ENCODE assay signal across 1 cellular context in genomic region chr4:2843023-2843908, GRCh38.
TF ChIP-seq lines count a peak whose summit lies in the region.

TSS of gene ADD1 (plus strand) at chr4:2843844. CDS start at chr4:2875916, 32,072 bp downstream.

TF ChIP-seq in HepG2, 621 proteins besides CTCF, POLR2A, EP300 and RAD21 (continued from another document and continues in another):
- TF ChIP-seq, protein P1, sequence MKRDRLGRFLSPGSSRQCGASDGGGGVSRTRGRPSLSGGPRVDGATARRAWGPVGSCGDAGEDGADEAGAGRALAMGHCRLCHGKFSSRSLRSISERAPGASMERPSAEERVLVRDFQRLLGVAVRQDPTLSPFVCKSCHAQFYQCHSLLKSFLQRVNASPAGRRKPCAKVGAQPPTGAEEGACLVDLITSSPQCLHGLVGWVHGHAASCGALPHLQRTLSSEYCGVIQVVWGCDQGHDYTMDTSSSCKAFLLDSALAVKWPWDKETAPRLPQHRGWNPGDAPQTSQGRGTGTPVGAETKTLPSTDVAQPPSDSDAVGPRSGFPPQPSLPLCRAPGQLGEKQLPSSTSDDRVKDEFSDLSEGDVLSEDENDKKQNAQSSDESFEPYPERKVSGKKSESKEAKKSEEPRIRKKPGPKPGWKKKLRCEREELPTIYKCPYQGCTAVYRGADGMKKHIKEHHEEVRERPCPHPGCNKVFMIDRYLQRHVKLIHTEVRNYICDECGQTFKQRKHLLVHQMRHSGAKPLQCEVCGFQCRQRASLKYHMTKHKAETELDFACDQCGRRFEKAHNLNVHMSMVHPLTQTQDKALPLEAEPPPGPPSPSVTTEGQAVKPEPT (CRISPR knock-in tag; IDR thresholded peaks at IDR 0.05; ENCODE audit: low read depth): no peak
- TF ChIP-seq MATR3 (CRISPR knock-in tag; IDR thresholded peaks at IDR 0.05) (no peak), NR2F6 (IDR thresholded peaks at IDR 0.05) (no peak), NR2F6 (CRISPR knock-in tag; IDR thresholded peaks at IDR 0.05) (peak; percentile 29), ZNF788 (CRISPR knock-in tag; IDR thresholded peaks at IDR 0.05; ENCODE audit: borderline replicate concordance) (0 out of 2 replicates have a peak, but pooled peaks have one; percentile 32), RFXANK (CRISPR knock-in tag; IDR thresholded peaks at IDR 0.05) (no peak), ZNF484 (CRISPR knock-in tag; IDR thresholded peaks at IDR 0.05; ENCODE audit: borderline replicate concordance, low read depth) (no peak), MIER3 (CRISPR knock-in tag; IDR thresholded peaks at IDR 0.05; ENCODE audit: borderline replicate concordance) (no peak), ADNP (CRISPR knock-in tag; IDR thresholded peaks at IDR 0.05) (no peak), SSRP1 (CRISPR knock-in tag; IDR thresholded peaks at IDR 0.05) (no peak), TSC22D2 (CRISPR knock-in tag; IDR thresholded peaks at IDR 0.05; ENCODE audit: borderline replicate concordance) (no peak), FIP1L1 (IDR thresholded peaks at IDR 0.05; ENCODE audit: borderline replicate concordance, insufficient read depth, low read depth, low read length) (no peak), ZNF263 (CRISPR knock-in tag; IDR thresholded peaks at IDR 0.05) (no peak), KLF13 (CRISPR knock-in tag; IDR thresholded peaks at IDR 0.05) (no peak), HNF4A (CRISPR knock-in tag; IDR thresholded peaks at IDR 0.05) (no peak), AHDC1 (CRISPR knock-in tag; IDR thresholded peaks at IDR 0.05; ENCODE audit: borderline replicate concordance) (no peak), ZNF746 (CRISPR knock-in tag; IDR thresholded peaks at IDR 0.05) (no peak), ZFAT (CRISPR knock-in tag; conservative IDR thresholded peaks at IDR 0.05) (no peak), FLYWCH1 (CRISPR knock-in tag; IDR thresholded peaks at IDR 0.05) (no peak), SNRNP70 (IDR thresholded peaks at IDR 0.05; ENCODE audit: low read depth, low read length) (no peak), ZSCAN25 (CRISPR knock-in tag; IDR thresholded peaks at IDR 0.05) (peak; percentile 67; the same call in 1 of the 2 replicates), THAP7 (CRISPR knock-in tag; IDR thresholded peaks at IDR 0.05) (no peak), ZNF570 (CRISPR knock-in tag; IDR thresholded peaks at IDR 0.05; ENCODE audit: borderline replicate concordance) (no peak), SAP130 (CRISPR knock-in tag; IDR thresholded peaks at IDR 0.05; ENCODE audit: low read depth) (peak; percentile 76), ZNF292 (CRISPR knock-in tag; IDR thresholded peaks at IDR 0.05; ENCODE audit: borderline replicate concordance, low read depth) (peak; percentile 70; the same call in 1 of the 2 replicates), CREM (IDR thresholded peaks at IDR 0.05) (no peak), CREM (CRISPR knock-in tag; IDR thresholded peaks at IDR 0.05) (no peak), ZFP1 (CRISPR knock-in tag; IDR thresholded peaks at IDR 0.05) (no peak), ZNF18 (CRISPR knock-in tag; IDR thresholded peaks at IDR 0.05; ENCODE audit: insufficient replicate concordance) (no peak), ZC3H4 (CRISPR knock-in tag; IDR thresholded peaks at IDR 0.05; ENCODE audit: borderline replicate concordance) (no peak), ARNTL (CRISPR knock-in tag; IDR thresholded peaks at IDR 0.05) (no peak), HMGXB4 (CRISPR knock-in tag; IDR thresholded peaks at IDR 0.05; ENCODE audit: borderline replicate concordance in 1 of 2, low read depth in 1 of 2) (peak; percentile 31 to 85; a peak in 3 of 4 replicates), ZNF564 (CRISPR knock-in tag; IDR thresholded peaks at IDR 0.05) (no peak), ZNF33A (CRISPR knock-in tag; IDR thresholded peaks at IDR 0.05; ENCODE audit: borderline replicate concordance) (no peak), SP1 (IDR thresholded peaks at IDR 0.05) (peak; percentile 74; the same call in 1 of the 2 replicates), SP1 (CRISPR knock-in tag; IDR thresholded peaks at IDR 0.05) (peak; percentile 96), BRCA1 (CRISPR knock-in tag; IDR thresholded peaks at IDR 0.05) (no peak), ZNF781 (CRISPR knock-in tag; IDR thresholded peaks at IDR 0.05; ENCODE audit: borderline replicate concordance, not compliant biosample characterization) (no peak), ZNF782 (CRISPR knock-in tag; IDR thresholded peaks at IDR 0.05; ENCODE audit: borderline replicate concordance) (no peak), PAWR (CRISPR knock-in tag; IDR thresholded peaks at IDR 0.05; ENCODE audit: borderline replicate concordance) (no peak), ZNF225 (CRISPR knock-in tag; IDR thresholded peaks at IDR 0.05) (0 out of 2 replicates have a peak, but pooled peaks have one; percentile 64), ZNF354B (CRISPR knock-in tag; IDR thresholded peaks at IDR 0.05) (no peak)
- TF ChIP-seq, protein P2, sequence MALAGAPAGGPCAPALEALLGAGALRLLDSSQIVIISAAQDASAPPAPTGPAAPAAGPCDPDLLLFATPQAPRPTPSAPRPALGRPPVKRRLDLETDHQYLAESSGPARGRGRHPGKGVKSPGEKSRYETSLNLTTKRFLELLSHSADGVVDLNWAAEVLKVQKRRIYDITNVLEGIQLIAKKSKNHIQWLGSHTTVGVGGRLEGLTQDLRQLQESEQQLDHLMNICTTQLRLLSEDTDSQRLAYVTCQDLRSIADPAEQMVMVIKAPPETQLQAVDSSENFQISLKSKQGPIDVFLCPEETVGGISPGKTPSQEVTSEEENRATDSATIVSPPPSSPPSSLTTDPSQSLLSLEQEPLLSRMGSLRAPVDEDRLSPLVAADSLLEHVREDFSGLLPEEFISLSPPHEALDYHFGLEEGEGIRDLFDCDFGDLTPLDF (CRISPR knock-in tag; IDR thresholded peaks at IDR 0.05): peak; percentile 18; the same call in 1 of the 2 replicates
- TF ChIP-seq, protein P3, sequence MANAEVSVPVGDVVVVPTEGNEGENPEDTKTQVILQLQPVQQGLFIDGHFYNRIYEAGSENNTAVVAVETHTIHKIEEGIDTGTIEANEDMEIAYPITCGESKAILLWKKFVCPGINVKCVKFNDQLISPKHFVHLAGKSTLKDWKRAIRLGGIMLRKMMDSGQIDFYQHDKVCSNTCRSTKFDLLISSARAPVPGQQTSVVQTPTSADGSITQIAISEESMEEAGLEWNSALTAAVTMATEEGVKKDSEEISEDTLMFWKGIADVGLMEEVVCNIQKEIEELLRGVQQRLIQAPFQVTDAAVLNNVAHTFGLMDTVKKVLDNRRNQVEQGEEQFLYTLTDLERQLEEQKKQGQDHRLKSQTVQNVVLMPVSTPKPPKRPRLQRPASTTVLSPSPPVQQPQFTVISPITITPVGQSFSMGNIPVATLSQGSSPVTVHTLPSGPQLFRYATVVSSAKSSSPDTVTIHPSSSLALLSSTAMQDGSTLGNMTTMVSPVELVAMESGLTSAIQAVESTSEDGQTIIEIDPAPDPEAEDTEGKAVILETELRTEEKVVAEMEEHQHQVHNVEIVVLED (CRISPR knock-in tag; IDR thresholded peaks at IDR 0.05; ENCODE audit: borderline replicate concordance): 0 out of 2 replicates have a peak, but pooled peaks have one; percentile 63
- TF ChIP-seq, protein P4, sequence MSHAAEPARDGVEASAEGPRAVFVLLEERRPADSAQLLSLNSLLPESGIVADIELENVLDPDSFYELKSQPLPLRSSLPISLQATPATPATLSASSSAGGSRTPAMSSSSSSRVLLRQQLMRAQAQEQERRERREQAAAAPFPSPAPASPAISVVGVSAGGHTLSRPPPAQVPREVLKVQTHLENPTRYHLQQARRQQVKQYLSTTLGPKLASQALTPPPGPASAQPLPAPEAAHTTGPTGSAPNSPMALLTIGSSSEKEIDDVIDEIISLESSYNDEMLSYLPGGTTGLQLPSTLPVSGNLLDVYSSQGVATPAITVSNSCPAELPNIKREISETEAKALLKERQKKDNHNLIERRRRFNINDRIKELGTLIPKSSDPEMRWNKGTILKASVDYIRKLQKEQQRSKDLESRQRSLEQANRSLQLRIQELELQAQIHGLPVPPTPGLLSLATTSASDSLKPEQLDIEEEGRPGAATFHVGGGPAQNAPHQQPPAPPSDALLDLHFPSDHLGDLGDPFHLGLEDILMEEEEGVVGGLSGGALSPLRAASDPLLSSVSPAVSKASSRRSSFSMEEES (CRISPR knock-in tag; IDR thresholded peaks at IDR 0.05): peak; percentile 45; the same call in 1 of the 2 replicates
- TF ChIP-seq, protein P5, sequence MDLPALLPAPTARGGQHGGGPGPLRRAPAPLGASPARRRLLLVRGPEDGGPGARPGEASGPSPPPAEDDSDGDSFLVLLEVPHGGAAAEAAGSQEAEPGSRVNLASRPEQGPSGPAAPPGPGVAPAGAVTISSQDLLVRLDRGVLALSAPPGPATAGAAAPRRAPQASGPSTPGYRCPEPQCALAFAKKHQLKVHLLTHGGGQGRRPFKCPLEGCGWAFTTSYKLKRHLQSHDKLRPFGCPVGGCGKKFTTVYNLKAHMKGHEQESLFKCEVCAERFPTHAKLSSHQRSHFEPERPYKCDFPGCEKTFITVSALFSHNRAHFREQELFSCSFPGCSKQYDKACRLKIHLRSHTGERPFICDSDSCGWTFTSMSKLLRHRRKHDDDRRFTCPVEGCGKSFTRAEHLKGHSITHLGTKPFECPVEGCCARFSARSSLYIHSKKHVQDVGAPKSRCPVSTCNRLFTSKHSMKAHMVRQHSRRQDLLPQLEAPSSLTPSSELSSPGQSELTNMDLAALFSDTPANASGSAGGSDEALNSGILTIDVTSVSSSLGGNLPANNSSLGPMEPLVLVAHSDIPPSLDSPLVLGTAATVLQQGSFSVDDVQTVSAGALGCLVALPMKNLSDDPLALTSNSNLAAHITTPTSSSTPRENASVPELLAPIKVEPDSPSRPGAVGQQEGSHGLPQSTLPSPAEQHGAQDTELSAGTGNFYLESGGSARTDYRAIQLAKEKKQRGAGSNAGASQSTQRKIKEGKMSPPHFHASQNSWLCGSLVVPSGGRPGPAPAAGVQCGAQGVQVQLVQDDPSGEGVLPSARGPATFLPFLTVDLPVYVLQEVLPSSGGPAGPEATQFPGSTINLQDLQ (CRISPR knock-in tag; IDR thresholded peaks at IDR 0.05): no peak
